In the genomic region with DNA sequence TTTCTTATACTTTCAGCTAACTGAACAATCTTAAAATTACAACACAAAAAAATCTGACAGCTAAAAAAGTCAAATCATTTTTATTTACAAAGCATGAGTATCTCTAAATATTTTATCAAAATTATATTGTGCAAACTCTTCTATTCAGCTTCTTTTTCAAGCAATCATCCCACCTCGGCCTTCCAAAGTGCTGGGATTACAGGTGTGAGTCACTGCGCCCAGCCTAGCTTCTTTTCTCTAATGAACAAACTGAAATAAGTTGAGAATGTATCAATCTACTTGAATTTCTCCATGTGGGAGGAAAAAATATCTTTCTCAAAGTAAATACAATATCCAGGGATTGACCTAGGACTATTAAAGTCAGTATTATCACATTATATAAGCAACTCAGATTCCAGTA, we compare ENCODE assay signal across 33 cellular contexts.
"Had no signal": no experiment of that assay in that cellular context is flagged by ENCODE, and none has a peak within 500 bp of the region (broad histone marks: within the 10 kb centered on the region; RNA-seq: fewer than 3 reads in every experiment).

No MANE protein-coding gene starts in this region.

- DNase-seq: Karpas-422, Kasumi-1, KG1, MG63, MM.1S, MV-4-11, NCI-H1048, NCI-H1092, NCI-H1092 treated with DMSO at 0.1 percent for 48 hours, NCI-H1105, NCI-H1105 treated with DMSO at 0.1 percent for 48 hours, NCI-H1417, NCI-H1417 treated with DMSO at 0.1 percent for 48 hours, NCI-H1436, NCI-H1436 treated with DMSO at 0.1 percent for 48 hours, NCI-H146, NCI-H1694, NCI-H1694 treated with DMSO at 0.1 percent for 48 hours, NCI-H187, NCI-H187 treated with DMSO at 0.1 percent for 48 hours, NCI-H1930, NCI-H2029, NCI-H2029 treated with DMSO at 0.1 percent for 48 hours, NCI-H2081, NCI-H2081 treated with DMSO at 0.1 percent for 48 hours, NCI-H2107, NCI-H2171, NCI-H2171 treated with DMSO at 0.1 percent for 48 hours, NCI-H2227 treated with DMSO at 0.1 percent for 48 hours, NCI-H226, NCI-H345, NCI-H446, NCI-H446 treated with DMSO at 0.1 percent for 48 hours had no signal
